In genomic region chr1:207644852-207645631, GRCh38 we compare ENCODE assay signal across 8 cellular contexts. TPM values are rescaled to one million over a fixed set of nuclear protein-coding genes. Genes with fewer than 3 reads are reported as not detected.
DNase-seq lines count a peak whose midpoint lies in the region; ATAC-seq lines count a peak whose summit lies in the region.

TSS of gene CR1L (plus strand) at chr1:207645133. CDS start at chr1:207645234, 101 bp downstream.

- CTCF ChIA-PET in activated CD4-positive, alpha-beta memory T cell treated with anti-CD3 and anti-CD28 coated beads, Interleukin-2, amount 10 ng/mL, durations not matched to agents 7 days and 5 days (lab: Charles Lee), result no interaction called here

- ATAC-seq in GM21737 (IDR thresholded peaks at IDR 0.05; ENCODE audit: unreplicated experiment), result peak; percentile 92

- DNase-seq in DMS153 (lab: John Stamatoyannopoulos, UW) (peak; percentile 38), NCI-H1436 (lab: John Stamatoyannopoulos, UW) (peak; percentile 88), lung microvascular endothelial cell (ENCODE audit: low read depth in 2 of 2) (peak; percentile 67 to 80), NK-92 (lab: John Stamatoyannopoulos, UW; ENCODE audit: unreplicated experiment) (no peak)
- peak; percentile 72 for DNase-seq in activated CD4-positive, alpha-beta memory T cell treated with anti-CD3 and anti-CD28 coated beads, Interleukin-2, amount 10 ng/mL, durations not matched to agents 7 days and 5 days
- peak; percentile 38 for DNase-seq in stimulated activated CD8-positive, alpha-beta memory T cell treated with anti-CD3 and anti-CD28 coated beads, Interleukin-12 subunit alpha, Interleukin-12 subunit beta, amount 100 ng/mL, for 24 hours (ENCODE audit: extremely low read depth)

- H3K27me3 ChIP-seq in ectodermal cell (ENCODE audit: control insufficient read depth, insufficient read depth, low read length, poor library complexity, severe bottlenecking), result peaks cover 5% of the 10 kb centered on the region

- H3K36me3 ChIP-seq in ectodermal cell (ENCODE audit: control insufficient read depth, insufficient read depth, low read length), result no peaks in the 10 kb centered on the region

- POLR2A ChIA-PET in activated CD4-positive, alpha-beta memory T cell treated with anti-CD3 and anti-CD28 coated beads, Interleukin-2, amount 10 ng/mL, durations not matched to agents 7 days and 5 days (lab: Charles Lee), result no interaction called here

- no peaks in the 10 kb centered on the region for H3K36me3 Mint-ChIP-seq in activated CD4-positive, alpha-beta memory T cell treated with anti-CD3 and anti-CD28 coated beads, Interleukin-2, amount 10 ng/mL, durations not matched to agents 7 days and 5 days (ENCODE audit: low read depth)

- peaks cover 7% of the 10 kb centered on the region for H3K4me1 Mint-ChIP-seq in activated CD4-positive, alpha-beta memory T cell treated with anti-CD3 and anti-CD28 coated beads, Interleukin-2, amount 10 ng/mL, durations not matched to agents 7 days and 5 days

- H3K27me3 Mint-ChIP-seq in activated CD4-positive, alpha-beta memory T cell treated with anti-CD3 and anti-CD28 coated beads, Interleukin-2, amount 10 ng/mL, durations not matched to agents 7 days and 5 days, result peaks cover 34% of the 10 kb centered on the region

- no peak within 1 kb of the TSS for H3K27ac ChIP-seq in ectodermal cell (ENCODE audit: insufficient read depth, low read depth, low read length, poor library complexity, severe bottlenecking)

- H3K9me3 Mint-ChIP-seq in activated CD4-positive, alpha-beta memory T cell treated with anti-CD3 and anti-CD28 coated beads, Interleukin-2, amount 10 ng/mL, durations not matched to agents 7 days and 5 days, result no peaks in the 10 kb centered on the region

- H3K4me1 ChIP-seq in ectodermal cell (ENCODE audit: control insufficient read depth, insufficient read depth, low read length), result peaks cover 3% of the 10 kb centered on the region

- H3K4me3 ChIP-seq in ectodermal cell (ENCODE audit: insufficient read depth, low read depth, low read length), result peak within 1 kb of the TSS; percentile 27

- 75 to 78% methylated on average over 65 of the region's 65 CpGs for WGBS in ectodermal cell, 2 experiments

- peak within 1 kb of the TSS; percentile 69 for H3K4me3 Mint-ChIP-seq in activated CD4-positive, alpha-beta memory T cell treated with anti-CD3 and anti-CD28 coated beads, Interleukin-2, amount 10 ng/mL, durations not matched to agents 7 days and 5 days

- no peaks in the 10 kb centered on the region for H3K9me3 ChIP-seq in ectodermal cell (ENCODE audit: control insufficient read depth, low read length)

- H3K27ac Mint-ChIP-seq in activated CD4-positive, alpha-beta memory T cell treated with anti-CD3 and anti-CD28 coated beads, Interleukin-2, amount 10 ng/mL, durations not matched to agents 7 days and 5 days, result no peak within 1 kb of the TSS

RNA-seq across cellular contexts. Expression of gene CR1L, which starts in this region (rescaled TPM):
- not detected for total RNA-seq in activated CD4-positive, alpha-beta memory T cell treated with anti-CD3 and anti-CD28 coated beads, Interleukin-2, amount 10 ng/mL, durations not matched to agents 7 days and 5 days
- polyA plus RNA-seq in ectodermal cell (2013, experiment 1 of 4), result not detected
- polyA plus RNA-seq in ectodermal cell (2013, experiment 2 of 4), result 0.28 TPM
- not detected for polyA plus RNA-seq in ectodermal cell (2013, experiment 3 of 4)
- polyA plus RNA-seq in ectodermal cell (2013, experiment 4 of 4), result not detected
- total RNA-seq in lung microvascular endothelial cell, result not detected in 2 replicates

Comparison
In these comparisons a context has a peak if more than half of its experiments do, and no peak if none do; other contexts are left out.
1. Peak in DNase-seq in activated CD4-positive, alpha-beta memory T cell treated with anti-CD3 and anti-CD28 coated beads, Interleukin-2, amount 10 ng/mL, durations not matched to agents 7 days and 5 days; RNA of the gene not detected or under 1 TPM.
2. Peak in DNase-seq in lung microvascular endothelial cell; RNA of the gene not detected or under 1 TPM.